In genomic region chr9:4923580-4924544, GRCh38 we compare ENCODE assay signal across 8 cellular contexts.
DNase-seq lines count a peak whose midpoint lies in the region; ATAC-seq and TF ChIP-seq lines count a peak whose summit lies in the region.

No MANE protein-coding gene starts in this region.

- peak overlapping the region; percentile 62 for H3K27ac Mint-ChIP-seq in stimulated activated naive B cell treated with anti-CD40 and anti-IgM and Interleukin-4, amounts not matched to agents 10 μg/mL and 1 μg/mL and 100 μg/mL, for 72 hours

- BruUV-seq in Panc1 (replicated peaks; lab: Mats Ljungman, UMichigan) = no TSS peak

- CTCF ChIA-PET in Panc1 (lab: Charles Lee) = no interaction called here

- no peak overlapping the region for H3K4me3 ChIP-seq in Panc1 (ENCODE audit: low read depth in 2 of 2, low read length in 2 of 2)
- no peak overlapping the region for H3K4me3 ChIP-seq in epithelial cell of proximal tubule (ENCODE audit: low read depth, low read length)

- peak; percentile 36 for DNase-seq in DMS 273 (lab: John Stamatoyannopoulos, UW; ENCODE audit: unreplicated experiment)
- no peak for DNase-seq in DMS 273 treated with DMSO at 0.1 percent for 48 hours (lab: John Stamatoyannopoulos, UW)
- DNase-seq in Panc1 (ENCODE audit: low read depth, low spot score) = no peak
- no peak for DNase-seq in epithelial cell of proximal tubule (ENCODE audit: low read depth)
- no peak for DNase-seq in stimulated activated naive B cell treated with anti-CD40 and anti-IgM and Interleukin-4, amounts not matched to agents 10 μg/mL and 1 μg/mL and 100 μg/mL, for 72 hours
- no peak for DNase-seq in SHP77 (lab: John Stamatoyannopoulos, UW)
- no peak for DNase-seq in kidney glomerular epithelial cell (lab: John Stamatoyannopoulos, UW)

- no peaks in the 10 kb centered on the region for H3K36me3 ChIP-seq in Panc1 (ENCODE audit: control insufficient read depth, insufficient read depth, low read length)

- peaks cover 5% of the 10 kb centered on the region in 2 donors for H3K9me3 Mint-ChIP-seq in stimulated activated naive B cell treated with anti-CD40 and anti-IgM and Interleukin-4, amounts not matched to agents 10 μg/mL and 1 μg/mL and 100 μg/mL, for 72 hours

- intact Hi-C loops in Panc1 (cut with micrococcal nuclease; ENCODE audit: unreplicated experiment) = no loop called here

- no peaks in the 10 kb centered on the region for H3K9me3 ChIP-seq in Panc1 (ENCODE audit: control insufficient read depth, insufficient read depth, low read depth, low read length)

- H3K4me3 Mint-ChIP-seq in stimulated activated naive B cell treated with anti-CD40 and anti-IgM and Interleukin-4, amounts not matched to agents 10 μg/mL and 1 μg/mL and 100 μg/mL, for 72 hours = no peak overlapping the region

- H3K4me1 ChIP-seq in Panc1 (ENCODE audit: control insufficient read depth, insufficient read depth, low read length) = no peaks in the 10 kb centered on the region

- peaks cover 23 to 41% of the 10 kb centered on the region in 2 donors for H3K4me1 Mint-ChIP-seq in stimulated activated naive B cell treated with anti-CD40 and anti-IgM and Interleukin-4, amounts not matched to agents 10 μg/mL and 1 μg/mL and 100 μg/mL, for 72 hours

- H3K27me3 ChIP-seq in Panc1 (ENCODE audit: control insufficient read depth, insufficient read depth, low read length) = no peaks in the 10 kb centered on the region

- H3K36me3 Mint-ChIP-seq in stimulated activated naive B cell treated with anti-CD40 and anti-IgM and Interleukin-4, amounts not matched to agents 10 μg/mL and 1 μg/mL and 100 μg/mL, for 72 hours = peaks cover 10 to 11% of the 10 kb centered on the region in 2 donors

- POLR2A ChIA-PET in Panc1 (lab: Charles Lee) = no interaction called here

- in situ Hi-C loops in Panc1 (cut with HindIII; ENCODE audit: low pct_unique_long_range_greater_than_20kb, low sequenced_read_pairs) = no loop called here

- no peaks in the 10 kb centered on the region for H3K27me3 Mint-ChIP-seq in stimulated activated naive B cell treated with anti-CD40 and anti-IgM and Interleukin-4, amounts not matched to agents 10 μg/mL and 1 μg/mL and 100 μg/mL, for 72 hours

- ATAC-seq in GM21825 (IDR thresholded peaks at IDR 0.05; ENCODE audit: unreplicated experiment) (peak; percentile 51), Panc1 (no peak)
- ATAC-seq in stimulated activated naive B cell treated with anti-CD40 and anti-IgM and Interleukin-4, amounts not matched to agents 10 μg/mL and 1 μg/mL and 100 μg/mL, for 72 hours (replicated peaks) = peak; percentile 78 to 84

- TF ChIP-seq CTCF in Panc1 (IDR thresholded peaks at IDR 0.05) = 0 out of 2 replicates have a peak, but pooled peaks have one; percentile 18
- TF ChIP-seq CTCF in epithelial cell of proximal tubule (conservative IDR thresholded peaks at IDR 0.05; ENCODE audit: low read depth, low read length) = peak; percentile 67

- no peak overlapping the region for H3K27ac ChIP-seq in Panc1 (ENCODE audit: low read length)
